In genomic region chr3:128923607-128924385, GRCh38 we compare ENCODE assay signal across 10 cellular contexts. TPM values are rescaled to one million over a fixed set of nuclear protein-coding genes. Genes with fewer than 3 reads are reported as not detected.
DNase-seq lines count a peak whose midpoint lies in the region; ATAC-seq and TF ChIP-seq lines count a peak whose summit lies in the region.
"Had no signal": no experiment of that assay in that cellular context is flagged by ENCODE, and none has a peak within 500 bp of the region (broad histone marks: within the 10 kb centered on the region; RNA-seq: fewer than 3 reads in every experiment).

No MANE protein-coding gene starts in this region.

- H3K4me3 Mint-ChIP-seq in activated T-cell treated with anti-CD3 and anti-CD28 coated beads, Interleukin-2, amount 50 U/mL, for 4 hours = peak overlapping the region; percentile 60

- peaks cover 7% of the 10 kb centered on the region for H3K36me3 ChIP-seq in BE2C

- no peak for TF ChIP-seq CTCF in BE2C (IDR thresholded peaks at IDR 0.05; ENCODE audit: low read depth, low read length)

- H3K4me1 ChIP-seq in BE2C = no peaks in the 10 kb centered on the region

- no peaks in the 10 kb centered on the region for H3K27me3 Mint-ChIP-seq in activated T-cell treated with anti-CD3 and anti-CD28 coated beads, Interleukin-2, amount 50 U/mL, for 4 hours (ENCODE audit: low read depth)

- H3K9me3 Mint-ChIP-seq in activated T-cell treated with anti-CD3 and anti-CD28 coated beads, Interleukin-2, amount 50 U/mL, for 4 hours = peaks cover 4% of the 10 kb centered on the region

- H3K4me1 Mint-ChIP-seq in activated T-cell treated with anti-CD3 and anti-CD28 coated beads, Interleukin-2, amount 50 U/mL, for 4 hours (ENCODE audit: low read depth) = peaks cover 46% of the 10 kb centered on the region

- peaks cover 18% of the 10 kb centered on the region for H3K9me3 ChIP-seq in BE2C

- intact Hi-C loops in sciatic nerve (cut with DNase I) = no loop called here

- H3K27me3 ChIP-seq in BE2C = no peaks in the 10 kb centered on the region

- peak in 1 of 2 donors; percentile 31 for ATAC-seq in activated T-cell treated with anti-CD3 and anti-CD28 coated beads, Interleukin-2, amount 50 U/mL, for 4 hours
- no peak for ATAC-seq in sciatic nerve
- no peak for ATAC-seq in GM19397 (IDR thresholded peaks at IDR 0.05; ENCODE audit: unreplicated experiment)
- ATAC-seq: left colon, Right ventricle myocardium inferior had no signal

- no peak for DNase-seq in activated T-cell treated with anti-CD3 and anti-CD28 coated beads, Interleukin-2, amount 50 U/mL, for 4 hours
- DNase-seq in activated T-cell treated with anti-CD3 and anti-CD28 coated beads, Interleukin-2, amount 50 U/mL, for 1 hour = no peak
- DNase-seq in NCI-H1694 treated with DMSO at 0.1 percent for 48 hours (lab: John Stamatoyannopoulos, UW) (peak; percentile 6), sciatic nerve (ENCODE audit: low spot score) (peak; percentile 5), iPS-NIHi11 (ENCODE audit: low spot score) (no peak), BE2C (no peak)
- DNase-seq in central memory CD4-positive, alpha-beta T cell = peak; percentile 10
- DNase-seq: left colon had no signal

- H3K4me3 ChIP-seq in BE2C (ENCODE audit: low read depth, low read length) = no peak overlapping the region

- H3K36me3 Mint-ChIP-seq in activated T-cell treated with anti-CD3 and anti-CD28 coated beads, Interleukin-2, amount 50 U/mL, for 4 hours (ENCODE audit: insufficient read depth) = peaks cover 15% of the 10 kb centered on the region

RNA-seq across cellular contexts. Expression of gene ACAD9, which starts 44.4 kb away (rescaled TPM):
- total RNA-seq in activated T-cell treated with anti-CD3 and anti-CD28 coated beads, Interleukin-2, amount 50 U/mL, for 4 hours = 10 to 100 TPM; 60.0 to 71.1 (median 60.6) TPM
- total RNA-seq in sciatic nerve = 54.0 TPM
- 50.4 TPM for polyA plus RNA-seq in BE2C (2012; ENCODE audit: insufficient read depth, insufficient read length, low read depth)

Comparison
In these comparisons a context has a peak if more than half of its experiments do, and no peak if none do; other contexts are left out.
1. DNase-seq: peak in NCI-H1694 treated with DMSO at 0.1 percent for 48 hours (single experiment), central memory CD4-positive, alpha-beta T cell (single experiment) and sciatic nerve (single experiment); none in activated T-cell treated with anti-CD3 and anti-CD28 coated beads, Interleukin-2, amount 50 U/mL, for 4 hours (single experiment), activated T-cell treated with anti-CD3 and anti-CD28 coated beads, Interleukin-2, amount 50 U/mL, for 1 hour (single experiment), iPS-NIHi11 (single experiment) and BE2C (single experiment).